In the genomic region with DNA sequence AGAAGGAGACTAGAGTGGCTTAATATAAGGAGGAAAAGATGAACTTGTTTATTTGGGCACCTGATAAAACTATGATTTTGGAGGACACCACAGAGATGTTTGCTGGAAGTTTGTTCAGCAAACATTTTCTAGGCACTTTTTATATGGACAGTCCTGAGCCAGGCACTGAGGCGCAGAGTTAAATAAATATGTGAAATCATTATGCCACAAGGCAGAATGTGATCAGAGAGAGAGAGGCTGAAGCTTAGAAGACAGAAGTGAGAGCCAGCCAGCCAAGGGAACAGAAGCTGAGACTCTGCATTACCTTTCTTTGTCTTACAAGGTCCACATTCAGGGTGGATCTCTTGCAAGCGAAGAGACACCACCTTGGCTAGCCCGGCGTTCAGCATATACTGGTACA, we compare ENCODE assay signal across 18 cellular contexts.
"Had no signal": no experiment of that assay in that cellular context is flagged by ENCODE, and none has a peak within 500 bp of the region (broad histone marks: within the 10 kb centered on the region; RNA-seq: fewer than 3 reads in every experiment).

No MANE protein-coding gene starts in this region.

- H3K9ac ChIP-seq: parathyroid adenoma had no signal

- H3K9me3 ChIP-seq: colonic mucosa, suprapubic skin, thyroid gland, uterus had no signal

- H3K4me3 Mint-ChIP-seq: immature natural killer cell, nephron had no signal

- DNase-seq: colonic mucosa; dermis blood vessel endothelial cell; erythroblast; foreskin melanocyte; immature natural killer cell; left ventricle myocardium superior; mesendoderm; naive B cell; stimulated activated CD4-positive, alpha-beta T cell treated with anti-CD3 and anti-CD28 coated beads, Interleukin-2, amount 100 ng/mL, for 48 hours; stimulated activated naive CD8-positive, alpha-beta T cell treated with anti-CD3 and anti-CD28 coated beads, Interleukin-15, Interleukin-2, amounts not matched to agents 100 U/mL and 50 U/mL, for 24 hours; thyroid gland; upper lobe of left lung; uterus had no signal

- H3K4me1 ChIP-seq: colonic mucosa, suprapubic skin, thyroid gland, upper lobe of left lung, uterus had no signal

- H3K4me2 ChIP-seq: smooth muscle cell had no signal

- H3K27me3 ChIP-seq: colonic mucosa, suprapubic skin, thyroid gland, upper lobe of left lung, uterus had no signal

- H3K9me3 Mint-ChIP-seq: immature natural killer cell, naive B cell, nephron had no signal

- H3K4me3 ChIP-seq: colonic mucosa, lung, smooth muscle cell, suprapubic skin, thyroid gland, upper lobe of left lung, uterus had no signal

- H3K36me3 ChIP-seq: uterus had no signal

- H3K27me3 Mint-ChIP-seq: naive B cell had no signal

- ATAC-seq: stimulated activated naive CD8-positive, alpha-beta T cell treated with anti-CD3 and anti-CD28 coated beads, Interleukin-15, Interleukin-2, amounts not matched to agents 100 U/mL and 50 U/mL, for 24 hours had no signal

- H3K27ac ChIP-seq: colonic mucosa, parathyroid adenoma, suprapubic skin, thyroid gland, upper lobe of left lung, uterus had no signal

- H3K27ac Mint-ChIP-seq: immature natural killer cell, nephron had no signal

- H2AFZ ChIP-seq: parathyroid adenoma had no signal
